Comparison of ENCODE assay signal across 32 cellular contexts in genomic region chr15:92083190-92083589, GRCh38.
"Had no signal": no experiment of that assay in that cellular context is flagged by ENCODE, and none has a peak within 500 bp of the region (broad histone marks: within the 10 kb centered on the region; RNA-seq: fewer than 3 reads in every experiment).

No MANE protein-coding gene starts in this region.

- ATAC-seq: activated naive CD8-positive, alpha-beta T cell treated with anti-CD3 and anti-CD28 coated beads, Interleukin-2, amount 50 U/mL, for 24 hours; activated T-cell treated with anti-CD3 and anti-CD28 coated beads, Interleukin-2, amount 50 U/mL, for 4 hours; activated T-helper 17 cell treated with anti-CD3 and anti-CD28 coated beads, Interleukin-2, amount 50 U/mL, for 72 hours; stimulated activated memory B cell treated with anti-CD40 and anti-IgM and Interleukin-4, amounts not matched to agents 10 μg/mL and 1 μg/mL and 100 μg/mL, for 72 hours; stimulated activated naive CD8-positive, alpha-beta T cell treated with anti-CD3 and anti-CD28 coated beads, Interleukin-15, amount 100 ng/mL, for 72 hours had no signal

- H3K4me3 ChIP-seq: colonic mucosa, esophagus squamous epithelium, neural progenitor cell, right lobe of liver, skin epidermis, tibial artery had no signal

- H2AFZ ChIP-seq: neural progenitor cell had no signal

- H3K4me2 ChIP-seq: neural progenitor cell had no signal

- H3K27me3 ChIP-seq: colonic mucosa, esophagus squamous epithelium, neural progenitor cell, right lobe of liver, tibial artery had no signal

- FAIRE-seq: endometrium, frontal cortex, keratinocyte had no signal

- H3K9me3 ChIP-seq: colonic mucosa, esophagus squamous epithelium, right lobe of liver, tibial artery had no signal

- H3K9ac ChIP-seq: neural progenitor cell had no signal

- H3K4me1 ChIP-seq: colonic mucosa, neural progenitor cell had no signal

- H3K36me3 ChIP-seq: colonic mucosa, esophagus squamous epithelium, neural progenitor cell, right lobe of liver, tibial artery had no signal

- H3K27ac ChIP-seq: colonic mucosa, epithelial cell of prostate, esophagus squamous epithelium, neural progenitor cell, right lobe of liver, skin epidermis, tibial artery had no signal

- DNase-seq: activated CD4-positive, alpha-beta memory T cell treated with anti-CD3 and anti-CD28 coated beads, Interleukin-2, amount 10 ng/mL, durations not matched to agents 7 days and 5 days; activated CD4-positive, alpha-beta T cell treated with anti-CD3 and anti-CD28 coated beads for 1 hour; activated CD4-positive, alpha-beta T cell treated with anti-CD3 and anti-CD28 coated beads, Interleukin-2, amount 10 ng/mL, durations not matched to agents 7 days and 5 days; activated CD8-positive, alpha-beta memory T cell treated with anti-CD3 and anti-CD28 coated beads, Interleukin-2, amount 50 U/mL, for 48 hours; activated gamma-delta T cell treated with Interleukin-2 at 50 U/mL for 16 hours; activated naive CD8-positive, alpha-beta T cell treated with anti-CD3 and anti-CD28 coated beads, Interleukin-2, amount 50 U/mL, for 24 hours; activated T-cell treated with anti-CD3 and anti-CD28 coated beads, Interleukin-2, amount 50 U/mL, for 4 hours; cerebellar nuclear complex; colonic mucosa; effector CD8-positive, alpha-beta T cell; esophagus squamous epithelium; glutamatergic neuron; hippocampal formation; left cardiac atrium; naive B cell; occipital lobe; right lobe of liver; stimulated activated CD4-positive, alpha-beta T cell treated with anti-CD3 and anti-CD28 coated beads, Interleukin-12 subunit alpha, Interleukin-12 subunit beta, amount 100 ng/mL, for 4 hours; stimulated activated CD4-positive, alpha-beta T cell treated with anti-CD3 and anti-CD28 coated beads, Interleukin-4, amount 100 ng/mL, for 4 hours; stimulated activated CD8-positive, alpha-beta memory T cell treated with anti-CD3 and anti-CD28 coated beads, Interleukin-4, amount 100 ng/mL, for 48 hours; stimulated activated naive CD8-positive, alpha-beta T cell treated with anti-CD3 and anti-CD28 coated beads, Interleukin-15, amount 100 ng/mL, for 72 hours; substantia nigra; T-helper 2 cell; tibial artery had no signal
